In the genomic region with DNA sequence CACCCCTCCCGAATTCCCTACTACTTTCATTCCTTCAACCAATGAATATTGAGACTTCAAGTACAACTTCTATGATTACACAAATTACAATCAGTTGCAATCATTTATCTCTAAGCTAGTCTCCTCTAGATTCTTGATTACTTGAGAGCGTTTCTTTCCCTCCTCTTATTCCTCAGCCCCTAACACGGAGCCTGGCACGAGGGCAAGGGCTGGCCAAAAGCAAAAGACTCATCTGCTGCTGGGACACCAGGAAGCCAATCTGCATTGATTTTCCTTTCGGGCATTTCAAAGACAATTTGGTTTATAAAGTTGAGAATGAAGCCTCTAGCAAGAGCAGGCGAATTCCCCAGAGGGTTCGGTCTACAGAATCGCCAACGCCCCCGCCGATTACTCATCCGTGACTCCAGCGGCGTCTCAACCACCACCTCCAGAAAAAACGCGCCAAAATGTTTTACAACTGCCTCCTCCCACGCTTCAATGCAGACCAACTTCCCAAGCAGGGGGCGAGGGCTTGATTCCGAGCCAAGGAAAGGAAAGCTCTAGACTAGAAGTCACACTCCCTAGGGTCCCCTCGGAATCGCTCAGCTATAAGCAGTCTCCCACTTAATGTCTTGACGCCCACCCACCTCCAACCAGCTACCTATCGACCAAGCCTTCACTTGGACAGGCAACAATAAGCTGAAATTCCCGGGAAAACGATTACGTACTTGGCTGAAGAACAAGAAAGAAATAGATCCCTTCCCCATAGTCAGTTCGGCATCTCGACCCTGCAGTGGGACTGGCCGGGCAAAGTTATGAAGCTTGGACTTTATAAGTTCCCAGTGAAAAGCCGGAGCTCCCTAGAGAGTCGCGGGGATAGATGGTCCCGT, we compare ENCODE assay signal across 8 cellular contexts. TPM values are rescaled to one million over a fixed set of nuclear protein-coding genes. Genes with fewer than 3 reads are reported as not detected.
DNase-seq lines count a peak whose midpoint lies in the region; ATAC-seq and TF ChIP-seq lines count a peak whose summit lies in the region.

No MANE protein-coding gene starts in this region.

- no peak overlapping the region for H3K4me3 Mint-ChIP-seq in chondrocyte (ENCODE audit: unreplicated experiment)

- peak; percentile 55 for DNase-seq in activated CD4-positive, alpha-beta T cell treated with anti-CD3 and anti-CD28 coated beads for 48 hours
- no peak for DNase-seq in activated CD4-positive, alpha-beta T cell treated with anti-CD3 and anti-CD28 coated beads, Interleukin-2, amount 50 U/mL, for 4 hours
- peak; percentile 70 to 79 for DNase-seq in NCI-H524 (lab: John Stamatoyannopoulos, UW)
- peak; percentile 95 for DNase-seq in fibroblast of mammary gland (ENCODE audit: low read depth)
- DNase-seq in stimulated activated CD8-positive, alpha-beta memory T cell treated with anti-CD3 and anti-CD28 coated beads, Interleukin-4, amount 100 ng/mL, for 48 hours = peak; percentile 47
- no peak for DNase-seq in chondrocyte (ENCODE audit: low spot score)
- no peak for DNase-seq in NOMO-1 (lab: John Stamatoyannopoulos, UW; ENCODE audit: unreplicated experiment in 2 of 2)

- TF ChIP-seq CTCF in fibroblast of mammary gland (conservative IDR thresholded peaks at IDR 0.05; ENCODE audit: control insufficient read depth, insufficient read depth, low read depth, low read length) (no peak), chondrocyte (IDR thresholded peaks at IDR 0.05) (no peak)

- H3K27ac Mint-ChIP-seq in chondrocyte (ENCODE audit: unreplicated experiment) = no peak overlapping the region

- H3K27me3 Mint-ChIP-seq in chondrocyte (ENCODE audit: low read depth) = peaks cover 53% of the 10 kb centered on the region

- H3K4me3 ChIP-seq in fibroblast of mammary gland (ENCODE audit: control insufficient read depth, low read depth, low read length) = peak overlapping the region; percentile 30

- peaks cover 29% of the 10 kb centered on the region for H3K4me1 Mint-ChIP-seq in chondrocyte (ENCODE audit: low read depth)

- no peaks in the 10 kb centered on the region for H3K36me3 Mint-ChIP-seq in chondrocyte (ENCODE audit: low read depth)

- no peaks in the 10 kb centered on the region for H3K9me3 Mint-ChIP-seq in chondrocyte (ENCODE audit: low read depth)

- no peak for ATAC-seq in HG02798 (IDR thresholded peaks at IDR 0.05; ENCODE audit: poor library complexity, unreplicated experiment)

RNA-seq across cellular contexts. Expression of a gene that starts 1.4 kb away (rescaled TPM):
- total RNA-seq in chondrocyte = 0.05 TPM in 1 of 3 replicates, not detected in the others

Comparison
In these comparisons a context has a peak if more than half of its experiments do, and no peak if none do; other contexts are left out.
1. DNase-seq: peak in activated CD4-positive, alpha-beta T cell treated with anti-CD3 and anti-CD28 coated beads for 48 hours (single experiment), NCI-H524 (2 of 2), fibroblast of mammary gland (single experiment) and stimulated activated CD8-positive, alpha-beta memory T cell treated with anti-CD3 and anti-CD28 coated beads, Interleukin-4, amount 100 ng/mL, for 48 hours (single experiment); none in activated CD4-positive, alpha-beta T cell treated with anti-CD3 and anti-CD28 coated beads, Interleukin-2, amount 50 U/mL, for 4 hours (0 of 2), chondrocyte (single experiment) and NOMO-1 (0 of 2).